In the genomic region with DNA sequence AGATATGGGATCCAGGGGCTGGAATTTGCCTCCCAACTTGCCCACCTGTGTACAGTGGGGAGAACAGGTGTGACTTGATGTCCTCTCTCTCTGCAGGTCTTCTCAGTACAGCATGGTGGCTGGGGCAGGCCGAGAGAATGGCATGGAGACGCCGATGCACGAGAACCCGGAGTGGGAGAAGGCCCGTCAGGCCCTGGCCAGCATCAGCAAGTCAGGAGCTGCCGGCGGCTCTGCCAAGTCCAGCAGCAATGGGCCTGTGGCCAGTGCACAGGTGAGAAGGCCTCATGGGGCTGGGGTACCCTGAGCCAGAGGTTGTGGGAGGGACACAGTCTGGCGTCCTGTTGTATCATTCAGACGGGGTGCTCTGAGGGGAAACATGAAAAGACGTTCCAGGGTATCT, we compare ENCODE assay signal across 22 cellular contexts. TPM values are rescaled to one million over a fixed set of nuclear protein-coding genes. Genes with fewer than 3 reads are reported as not detected.
DNase-seq lines count a peak whose midpoint lies in the region; ATAC-seq, FAIRE-seq and TF ChIP-seq lines count a peak whose summit lies in the region.
"Had no signal": no experiment of that assay in that cellular context is flagged by ENCODE, and none has a peak within 500 bp of the region (broad histone marks: within the 10 kb centered on the region; RNA-seq: fewer than 3 reads in every experiment).

No MANE protein-coding gene starts in this region.

- H3K4me1 ChIP-seq in BLaER1 = peaks cover 29% of the 10 kb centered on the region
- H3K4me1 ChIP-seq: BE2C had no signal

- no peaks in the 10 kb centered on the region for H3K27me3 ChIP-seq in BLaER1
- H3K27me3 ChIP-seq: adrenal gland, BE2C, gastroesophageal sphincter had no signal

- H3K4me2 ChIP-seq in BLaER1 = no peak overlapping the region

- ATAC-seq in natural killer cell = no peak
- ATAC-seq: gastroesophageal sphincter, right cardiac atrium had no signal

- DNase-seq in D341Med (ENCODE audit: low spot score) (peak; percentile 12), natural killer cell (no peak), T-helper 9 cell (no peak), GM19239 (ENCODE audit: insufficient read length, low spot score) (no peak), Kasumi-1 (lab: John Stamatoyannopoulos, UW) (no peak)
- DNase-seq: activated CD4-positive, alpha-beta T cell treated with anti-CD3 and anti-CD28 coated beads for 1 hour; activated T-cell treated with anti-CD3 and anti-CD28 coated beads, Interleukin-2, amount 50 U/mL, for 48 hours; adrenal gland; BE2C; H9; NCI-H187 treated with DMSO at 0.1 percent for 48 hours; NCI-H446 treated with DMSO at 0.1 percent for 48 hours; SIG-M5 had no signal

- peaks cover 66% of the 10 kb centered on the region for H3K36me3 ChIP-seq in BLaER1

- H3K4me3 Mint-ChIP-seq in brain (peak overlapping the region in 3 of 5 experiments; percentile 96 to 100 (median 99)), natural killer cell (no peak overlapping the region)
- H3K4me3 Mint-ChIP-seq: H9 had no signal

- H3K27ac Mint-ChIP-seq in brain (peak overlapping the region in 4 of 5 experiments; percentile 43 to 99 (median 78)), natural killer cell (peak overlapping the region; percentile 100)

- peak overlapping the region; percentile 95; the same call in 1 of the 2 replicates for H3K9ac ChIP-seq in BLaER1

- H3K27me3 Mint-ChIP-seq in brain = peaks cover 13% of the 10 kb centered on the region
- H3K27me3 Mint-ChIP-seq in natural killer cell (ENCODE audit: low read depth in 2 of 2) = no peaks in the 10 kb centered on the region

- H3K4me3 ChIP-seq in BLaER1 = no peak overlapping the region
- H3K4me3 ChIP-seq: adrenal gland, gastroesophageal sphincter, lung had no signal

- peaks cover 0 to 6% (median 0%) of the 10 kb centered on the region in 5 experiments for H3K9me3 Mint-ChIP-seq in brain
- H3K9me3 Mint-ChIP-seq in natural killer cell = no peaks in the 10 kb centered on the region
- H3K9me3 Mint-ChIP-seq: neural crest cell had no signal

- H3K27ac ChIP-seq in BLaER1 = no peak overlapping the region
- H3K27ac ChIP-seq: adrenal gland, thoracic aorta had no signal

- TF ChIP-seq CTCF in brain (conservative IDR thresholded peaks at IDR 0.05) (no peak), natural killer cell (IDR thresholded peaks at IDR 0.05) (no peak)

- H3K9me3 ChIP-seq in BLaER1 = no peaks in the 10 kb centered on the region
- H3K9me3 ChIP-seq: adrenal gland, BE2C, gastroesophageal sphincter, thoracic aorta had no signal

- H3K36me3 Mint-ChIP-seq in brain (peaks cover 52% of the 10 kb centered on the region), natural killer cell (no peaks in the 10 kb centered on the region)

- no peak for FAIRE-seq in GM19239 (lab: Jason Lieb, UNC)
- FAIRE-seq: GM18507 had no signal

- peaks cover 78% of the 10 kb centered on the region for H4K20me1 ChIP-seq in BLaER1

- H3K4me1 Mint-ChIP-seq in brain = peaks cover 45% of the 10 kb centered on the region
- peaks cover 43 to 59% of the 10 kb centered on the region in 2 donors for H3K4me1 Mint-ChIP-seq in natural killer cell

- intact Hi-C loops in natural killer cell (cut with micrococcal nuclease) = no loop called here

RNA-seq across cellular contexts. Expression of a gene that starts 3.0 kb away (rescaled TPM):
- 30.9 TPM for polyA plus RNA-seq in brain (ENCODE audit: insufficient read depth, low read depth, low replicate concordance)
- 100 to 1,000 TPM; 479 to 563 (median 507) TPM for total RNA-seq in natural killer cell

RNA-seq across cellular contexts. Expression of a gene that starts 11.6 kb away (rescaled TPM):
- polyA plus RNA-seq in brain (ENCODE audit: insufficient read depth, low read depth, low replicate concordance) = 1.5 TPM
- total RNA-seq in natural killer cell = 1 to 10 TPM; 3.2 to 5.6 (median 4.3) TPM

RNA-seq across cellular contexts. Expression of a gene that starts 21.1 kb away (rescaled TPM):
- polyA plus RNA-seq in brain (ENCODE audit: insufficient read depth, low read depth, low replicate concordance) = 1.4 TPM
- total RNA-seq in natural killer cell = not detected

RNA-seq across cellular contexts. Expression of a gene that starts 36.7 kb away (rescaled TPM):
- 211 TPM for polyA plus RNA-seq in brain (ENCODE audit: insufficient read depth, low read depth, low replicate concordance)
- under 1 TPM; 0.59 to 0.84 (median 0.65) TPM for total RNA-seq in natural killer cell
- total RNA-seq: thoracic aorta had no signal

RNA-seq across cellular contexts. Expression of a gene that starts 50.6 kb away (rescaled TPM):
- polyA plus RNA-seq in brain (ENCODE audit: insufficient read depth, low read depth, low replicate concordance) = not detected
- total RNA-seq in natural killer cell = 10 to 100 TPM; 44.1 to 67.7 (median 53.3) TPM
- total RNA-seq: cerebellum, gastroesophageal sphincter, H9, lung, neural crest cell, right cardiac atrium, thoracic aorta had no signal
- polyA plus RNA-seq: adrenal gland, right cardiac atrium had no signal
